Comparison of ENCODE assay signal across 2 cellular contexts in the genomic region with DNA sequence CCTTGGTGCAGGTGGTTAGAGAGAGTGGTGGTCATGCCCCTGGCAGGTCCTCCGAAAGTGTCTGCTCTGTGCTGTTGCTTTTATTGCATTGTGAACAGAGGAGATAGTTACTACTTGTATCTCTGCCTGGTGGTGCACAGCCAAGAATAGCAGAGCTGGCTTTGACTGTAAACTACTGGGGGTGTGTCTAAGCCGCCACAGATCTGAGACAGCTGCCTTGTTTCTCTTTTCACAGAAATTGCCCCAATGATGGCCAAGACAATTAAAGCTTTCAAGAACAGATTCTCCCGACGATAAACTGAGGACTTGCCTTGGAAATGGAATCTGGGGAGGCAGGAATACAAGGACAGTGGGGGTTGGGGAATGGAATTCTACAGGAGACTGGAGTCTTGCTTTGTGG.
A peak's percentile ranks its signal among the peaks of the same experiment; 100 is the strongest.
TF ChIP-seq lines count a peak whose summit lies in the region.

No MANE protein-coding gene starts in this region.

TF ChIP-seq in HEK293, 187 proteins besides CTCF, POLR2A, EP300 and RAD21:
- TF ChIP-seq REPIN1 (tag by site-specific recombination; IDR thresholded peaks at IDR 0.05; ENCODE audit: low read depth), result no peak
- peak; percentile 74 for TF ChIP-seq KLF10 (tag by site-specific recombination; IDR thresholded peaks at IDR 0.05)

TF ChIP-seq in K562, 482 proteins besides CTCF, POLR2A, EP300 and RAD21:
- TF ChIP-seq, protein P1, sequence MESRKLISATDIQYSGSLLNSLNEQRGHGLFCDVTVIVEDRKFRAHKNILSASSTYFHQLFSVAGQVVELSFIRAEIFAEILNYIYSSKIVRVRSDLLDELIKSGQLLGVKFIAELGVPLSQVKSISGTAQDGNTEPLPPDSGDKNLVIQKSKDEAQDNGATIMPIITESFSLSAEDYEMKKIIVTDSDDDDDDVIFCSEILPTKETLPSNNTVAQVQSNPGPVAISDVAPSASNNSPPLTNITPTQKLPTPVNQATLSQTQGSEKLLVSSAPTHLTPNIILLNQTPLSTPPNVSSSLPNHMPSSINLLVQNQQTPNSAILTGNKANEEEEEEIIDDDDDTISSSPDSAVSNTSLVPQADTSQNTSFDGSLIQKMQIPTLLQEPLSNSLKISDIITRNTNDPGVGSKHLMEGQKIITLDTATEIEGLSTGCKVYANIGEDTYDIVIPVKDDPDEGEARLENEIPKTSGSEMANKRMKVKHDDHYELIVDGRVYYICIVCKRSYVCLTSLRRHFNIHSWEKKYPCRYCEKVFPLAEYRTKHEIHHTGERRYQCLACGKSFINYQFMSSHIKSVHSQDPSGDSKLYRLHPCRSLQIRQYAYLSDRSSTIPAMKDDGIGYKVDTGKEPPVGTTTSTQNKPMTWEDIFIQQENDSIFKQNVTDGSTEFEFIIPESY (CRISPR knock-in tag; IDR thresholded peaks at IDR 0.05), result 0 out of 2 replicates have a peak, but pooled peaks have one; percentile 24
- no peak for TF ChIP-seq ZFX (CRISPR knock-in tag; IDR thresholded peaks at IDR 0.05)
TF ChIP-seq in K562: peak in this region for 1.
